In the genomic region with DNA sequence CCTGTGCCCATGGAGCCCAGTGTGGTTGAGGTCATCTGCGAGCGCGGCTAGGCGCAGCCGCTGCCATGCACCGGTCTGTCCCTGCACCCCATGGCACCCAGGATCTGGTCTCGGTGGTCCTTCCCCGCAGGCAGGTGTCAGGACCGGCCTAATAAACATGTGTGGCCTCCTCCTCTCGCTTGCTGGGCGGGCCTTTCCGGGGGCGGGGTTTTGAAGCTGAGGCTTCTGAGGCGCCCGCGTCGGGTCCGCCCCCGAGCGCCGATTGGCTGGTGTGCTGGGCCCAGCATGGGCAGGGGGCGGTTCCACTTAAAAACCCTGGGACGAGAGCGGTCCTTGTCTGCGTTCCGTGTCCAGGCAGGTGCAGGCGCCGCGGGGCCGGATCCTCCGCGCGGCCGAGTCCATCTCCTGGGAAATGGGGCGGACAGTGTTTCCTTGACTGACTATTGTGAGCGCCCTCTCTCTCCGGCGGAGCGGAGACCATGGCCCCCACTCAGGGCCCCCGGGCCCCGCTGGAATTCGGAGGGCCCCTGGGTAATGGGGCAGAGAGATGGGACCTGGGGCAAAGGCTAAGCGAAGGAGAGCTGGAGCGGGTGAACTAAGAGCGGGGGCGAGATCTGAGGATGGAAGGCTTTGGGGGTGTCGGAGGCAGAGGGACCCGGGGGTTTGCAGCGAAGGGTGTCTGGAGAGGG, we compare ENCODE assay signal across 1 cellular context.
TF ChIP-seq lines count a peak whose summit lies in the region.

A gene (plus strand): TSS at position 336 of the 689 bp plus-strand sequence. CDS start 144 bp downstream, at position 480.

TF ChIP-seq in HepG2, 621 proteins besides CTCF, POLR2A, EP300 and RAD21 (continued from another document and continues in another):
- TF ChIP-seq, protein P1, sequence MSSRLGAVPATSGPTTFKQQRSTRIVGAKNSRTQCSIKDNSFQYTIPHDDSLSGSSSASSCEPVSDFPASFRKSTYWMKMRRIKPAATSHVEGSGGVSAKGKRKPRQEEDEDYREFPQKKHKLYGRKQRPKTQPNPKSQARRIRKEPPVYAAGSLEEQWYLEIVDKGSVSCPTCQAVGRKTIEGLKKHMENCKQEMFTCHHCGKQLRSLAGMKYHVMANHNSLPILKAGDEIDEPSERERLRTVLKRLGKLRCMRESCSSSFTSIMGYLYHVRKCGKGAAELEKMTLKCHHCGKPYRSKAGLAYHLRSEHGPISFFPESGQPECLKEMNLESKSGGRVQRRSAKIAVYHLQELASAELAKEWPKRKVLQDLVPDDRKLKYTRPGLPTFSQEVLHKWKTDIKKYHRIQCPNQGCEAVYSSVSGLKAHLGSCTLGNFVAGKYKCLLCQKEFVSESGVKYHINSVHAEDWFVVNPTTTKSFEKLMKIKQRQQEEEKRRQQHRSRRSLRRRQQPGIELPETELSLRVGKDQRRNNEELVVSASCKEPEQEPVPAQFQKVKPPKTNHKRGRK (CRISPR knock-in tag; IDR thresholded peaks at IDR 0.05): no peak
- TF ChIP-seq ZFP82 (CRISPR knock-in tag; IDR thresholded peaks at IDR 0.05; ENCODE audit: borderline replicate concordance): 0 out of 2 replicates have a peak, but pooled peaks have one; percentile 79
- TF ChIP-seq, protein P2, sequence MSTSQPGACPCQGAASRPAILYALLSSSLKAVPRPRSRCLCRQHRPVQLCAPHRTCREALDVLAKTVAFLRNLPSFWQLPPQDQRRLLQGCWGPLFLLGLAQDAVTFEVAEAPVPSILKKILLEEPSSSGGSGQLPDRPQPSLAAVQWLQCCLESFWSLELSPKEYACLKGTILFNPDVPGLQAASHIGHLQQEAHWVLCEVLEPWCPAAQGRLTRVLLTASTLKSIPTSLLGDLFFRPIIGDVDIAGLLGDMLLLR (CRISPR knock-in tag; IDR thresholded peaks at IDR 0.05): no peak
- TF ChIP-seq, protein P3, sequence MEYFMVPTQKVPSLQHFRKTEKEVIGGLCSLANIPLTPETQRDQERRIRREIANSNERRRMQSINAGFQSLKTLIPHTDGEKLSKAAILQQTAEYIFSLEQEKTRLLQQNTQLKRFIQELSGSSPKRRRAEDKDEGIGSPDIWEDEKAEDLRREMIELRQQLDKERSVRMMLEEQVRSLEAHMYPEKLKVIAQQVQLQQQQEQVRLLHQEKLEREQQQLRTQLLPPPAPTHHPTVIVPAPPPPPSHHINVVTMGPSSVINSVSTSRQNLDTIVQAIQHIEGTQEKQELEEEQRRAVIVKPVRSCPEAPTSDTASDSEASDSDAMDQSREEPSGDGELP (IDR thresholded peaks at IDR 0.05; ENCODE audit: borderline replicate concordance, low read depth): peak; percentile 24; the same call in 1 of the 2 replicates
- TF ChIP-seq SIX4 (CRISPR knock-in tag; IDR thresholded peaks at IDR 0.05): no peak
- TF ChIP-seq GFI1 (CRISPR knock-in tag; IDR thresholded peaks at IDR 0.05; ENCODE audit: borderline replicate concordance): no peak
- no peak for TF ChIP-seq AGO1 (IDR thresholded peaks at IDR 0.05; ENCODE audit: low read depth, low read length, poor library complexity, severe bottlenecking)
- TF ChIP-seq, protein P4, sequence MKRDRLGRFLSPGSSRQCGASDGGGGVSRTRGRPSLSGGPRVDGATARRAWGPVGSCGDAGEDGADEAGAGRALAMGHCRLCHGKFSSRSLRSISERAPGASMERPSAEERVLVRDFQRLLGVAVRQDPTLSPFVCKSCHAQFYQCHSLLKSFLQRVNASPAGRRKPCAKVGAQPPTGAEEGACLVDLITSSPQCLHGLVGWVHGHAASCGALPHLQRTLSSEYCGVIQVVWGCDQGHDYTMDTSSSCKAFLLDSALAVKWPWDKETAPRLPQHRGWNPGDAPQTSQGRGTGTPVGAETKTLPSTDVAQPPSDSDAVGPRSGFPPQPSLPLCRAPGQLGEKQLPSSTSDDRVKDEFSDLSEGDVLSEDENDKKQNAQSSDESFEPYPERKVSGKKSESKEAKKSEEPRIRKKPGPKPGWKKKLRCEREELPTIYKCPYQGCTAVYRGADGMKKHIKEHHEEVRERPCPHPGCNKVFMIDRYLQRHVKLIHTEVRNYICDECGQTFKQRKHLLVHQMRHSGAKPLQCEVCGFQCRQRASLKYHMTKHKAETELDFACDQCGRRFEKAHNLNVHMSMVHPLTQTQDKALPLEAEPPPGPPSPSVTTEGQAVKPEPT (CRISPR knock-in tag; IDR thresholded peaks at IDR 0.05; ENCODE audit: low read depth): no peak
- no peak for TF ChIP-seq ZNF33B (CRISPR knock-in tag; IDR thresholded peaks at IDR 0.05)
- 0 out of 2 replicates have a peak, but pooled peaks have one; percentile 41 for TF ChIP-seq KLF6 (CRISPR knock-in tag; IDR thresholded peaks at IDR 0.05)
- peak; percentile 77; the same call in 1 of the 2 replicates for TF ChIP-seq ZNF766 (CRISPR knock-in tag; IDR thresholded peaks at IDR 0.05; ENCODE audit: borderline replicate concordance)
- TF ChIP-seq DNMT3B (CRISPR knock-in tag; conservative IDR thresholded peaks at IDR 0.05): peak; percentile 61; the same call in 1 of the 2 replicates
- TF ChIP-seq ZMYM2 (CRISPR knock-in tag; IDR thresholded peaks at IDR 0.05): 0 out of 2 replicates have a peak, but pooled peaks have one; percentile 7
- TF ChIP-seq NCOR1 (IDR thresholded peaks at IDR 0.05; ENCODE audit: borderline replicate concordance, low read length): no peak
- TF ChIP-seq, protein P5, sequence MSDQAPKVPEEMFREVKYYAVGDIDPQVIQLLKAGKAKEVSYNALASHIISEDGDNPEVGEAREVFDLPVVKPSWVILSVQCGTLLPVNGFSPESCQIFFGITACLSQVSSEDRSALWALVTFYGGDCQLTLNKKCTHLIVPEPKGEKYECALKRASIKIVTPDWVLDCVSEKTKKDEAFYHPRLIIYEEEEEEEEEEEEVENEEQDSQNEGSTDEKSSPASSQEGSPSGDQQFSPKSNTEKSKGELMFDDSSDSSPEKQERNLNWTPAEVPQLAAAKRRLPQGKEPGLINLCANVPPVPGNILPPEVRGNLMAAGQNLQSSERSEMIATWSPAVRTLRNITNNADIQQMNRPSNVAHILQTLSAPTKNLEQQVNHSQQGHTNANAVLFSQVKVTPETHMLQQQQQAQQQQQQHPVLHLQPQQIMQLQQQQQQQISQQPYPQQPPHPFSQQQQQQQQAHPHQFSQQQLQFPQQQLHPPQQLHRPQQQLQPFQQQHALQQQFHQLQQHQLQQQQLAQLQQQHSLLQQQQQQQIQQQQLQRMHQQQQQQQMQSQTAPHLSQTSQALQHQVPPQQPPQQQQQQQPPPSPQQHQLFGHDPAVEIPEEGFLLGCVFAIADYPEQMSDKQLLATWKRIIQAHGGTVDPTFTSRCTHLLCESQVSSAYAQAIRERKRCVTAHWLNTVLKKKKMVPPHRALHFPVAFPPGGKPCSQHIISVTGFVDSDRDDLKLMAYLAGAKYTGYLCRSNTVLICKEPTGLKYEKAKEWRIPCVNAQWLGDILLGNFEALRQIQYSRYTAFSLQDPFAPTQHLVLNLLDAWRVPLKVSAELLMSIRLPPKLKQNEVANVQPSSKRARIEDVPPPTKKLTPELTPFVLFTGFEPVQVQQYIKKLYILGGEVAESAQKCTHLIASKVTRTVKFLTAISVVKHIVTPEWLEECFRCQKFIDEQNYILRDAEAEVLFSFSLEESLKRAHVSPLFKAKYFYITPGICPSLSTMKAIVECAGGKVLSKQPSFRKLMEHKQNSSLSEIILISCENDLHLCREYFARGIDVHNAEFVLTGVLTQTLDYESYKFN (CRISPR knock-in tag; conservative IDR thresholded peaks at IDR 0.05): 0 out of 2 replicates have a peak, but pooled peaks have one; percentile 35
- TF ChIP-seq, protein P6, sequence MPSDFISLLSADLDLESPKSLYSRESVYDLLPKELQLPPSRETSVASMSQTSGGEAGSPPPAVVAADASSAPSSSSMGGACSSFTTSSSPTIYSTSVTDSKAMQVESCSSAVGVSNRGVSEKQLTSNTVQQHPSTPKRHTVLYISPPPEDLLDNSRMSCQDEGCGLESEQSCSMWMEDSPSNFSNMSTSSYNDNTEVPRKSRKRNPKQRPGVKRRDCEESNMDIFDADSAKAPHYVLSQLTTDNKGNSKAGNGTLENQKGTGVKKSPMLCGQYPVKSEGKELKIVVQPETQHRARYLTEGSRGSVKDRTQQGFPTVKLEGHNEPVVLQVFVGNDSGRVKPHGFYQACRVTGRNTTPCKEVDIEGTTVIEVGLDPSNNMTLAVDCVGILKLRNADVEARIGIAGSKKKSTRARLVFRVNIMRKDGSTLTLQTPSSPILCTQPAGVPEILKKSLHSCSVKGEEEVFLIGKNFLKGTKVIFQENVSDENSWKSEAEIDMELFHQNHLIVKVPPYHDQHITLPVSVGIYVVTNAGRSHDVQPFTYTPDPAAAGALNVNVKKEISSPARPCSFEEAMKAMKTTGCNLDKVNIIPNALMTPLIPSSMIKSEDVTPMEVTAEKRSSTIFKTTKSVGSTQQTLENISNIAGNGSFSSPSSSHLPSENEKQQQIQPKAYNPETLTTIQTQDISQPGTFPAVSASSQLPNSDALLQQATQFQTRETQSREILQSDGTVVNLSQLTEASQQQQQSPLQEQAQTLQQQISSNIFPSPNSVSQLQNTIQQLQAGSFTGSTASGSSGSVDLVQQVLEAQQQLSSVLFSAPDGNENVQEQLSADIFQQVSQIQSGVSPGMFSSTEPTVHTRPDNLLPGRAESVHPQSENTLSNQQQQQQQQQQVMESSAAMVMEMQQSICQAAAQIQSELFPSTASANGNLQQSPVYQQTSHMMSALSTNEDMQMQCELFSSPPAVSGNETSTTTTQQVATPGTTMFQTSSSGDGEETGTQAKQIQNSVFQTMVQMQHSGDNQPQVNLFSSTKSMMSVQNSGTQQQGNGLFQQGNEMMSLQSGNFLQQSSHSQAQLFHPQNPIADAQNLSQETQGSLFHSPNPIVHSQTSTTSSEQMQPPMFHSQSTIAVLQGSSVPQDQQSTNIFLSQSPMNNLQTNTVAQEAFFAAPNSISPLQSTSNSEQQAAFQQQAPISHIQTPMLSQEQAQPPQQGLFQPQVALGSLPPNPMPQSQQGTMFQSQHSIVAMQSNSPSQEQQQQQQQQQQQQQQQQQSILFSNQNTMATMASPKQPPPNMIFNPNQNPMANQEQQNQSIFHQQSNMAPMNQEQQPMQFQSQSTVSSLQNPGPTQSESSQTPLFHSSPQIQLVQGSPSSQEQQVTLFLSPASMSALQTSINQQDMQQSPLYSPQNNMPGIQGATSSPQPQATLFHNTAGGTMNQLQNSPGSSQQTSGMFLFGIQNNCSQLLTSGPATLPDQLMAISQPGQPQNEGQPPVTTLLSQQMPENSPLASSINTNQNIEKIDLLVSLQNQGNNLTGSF (CRISPR knock-in tag; IDR thresholded peaks at IDR 0.05): peak; percentile 64; the same call in 1 of the 2 replicates
- no peak for TF ChIP-seq KLF9 (CRISPR knock-in tag; IDR thresholded peaks at IDR 0.05; ENCODE audit: low read depth)
- 0 out of 2 replicates have a peak, but pooled peaks have one; percentile 5 for TF ChIP-seq ZNF7 (CRISPR knock-in tag; IDR thresholded peaks at IDR 0.05)
- no peak; the same call in 1 of the 2 replicates for TF ChIP-seq ZNF3 (CRISPR knock-in tag; IDR thresholded peaks at IDR 0.05)
- peak; percentile 76 for TF ChIP-seq REPIN1 (CRISPR knock-in tag; IDR thresholded peaks at IDR 0.05; ENCODE audit: borderline replicate concordance, low read depth)
- TF ChIP-seq, protein P7, sequence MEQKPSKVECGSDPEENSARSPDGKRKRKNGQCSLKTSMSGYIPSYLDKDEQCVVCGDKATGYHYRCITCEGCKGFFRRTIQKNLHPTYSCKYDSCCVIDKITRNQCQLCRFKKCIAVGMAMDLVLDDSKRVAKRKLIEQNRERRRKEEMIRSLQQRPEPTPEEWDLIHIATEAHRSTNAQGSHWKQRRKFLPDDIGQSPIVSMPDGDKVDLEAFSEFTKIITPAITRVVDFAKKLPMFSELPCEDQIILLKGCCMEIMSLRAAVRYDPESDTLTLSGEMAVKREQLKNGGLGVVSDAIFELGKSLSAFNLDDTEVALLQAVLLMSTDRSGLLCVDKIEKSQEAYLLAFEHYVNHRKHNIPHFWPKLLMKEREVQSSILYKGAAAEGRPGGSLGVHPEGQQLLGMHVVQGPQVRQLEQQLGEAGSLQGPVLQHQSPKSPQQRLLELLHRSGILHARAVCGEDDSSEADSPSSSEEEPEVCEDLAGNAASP (CRISPR knock-in tag; IDR thresholded peaks at IDR 0.05; ENCODE audit: borderline replicate concordance): no peak
- peak; percentile 46; the same call in 1 of the 2 replicates for TF ChIP-seq HDAC1 (CRISPR knock-in tag; IDR thresholded peaks at IDR 0.05)
- TF ChIP-seq, protein P8, sequence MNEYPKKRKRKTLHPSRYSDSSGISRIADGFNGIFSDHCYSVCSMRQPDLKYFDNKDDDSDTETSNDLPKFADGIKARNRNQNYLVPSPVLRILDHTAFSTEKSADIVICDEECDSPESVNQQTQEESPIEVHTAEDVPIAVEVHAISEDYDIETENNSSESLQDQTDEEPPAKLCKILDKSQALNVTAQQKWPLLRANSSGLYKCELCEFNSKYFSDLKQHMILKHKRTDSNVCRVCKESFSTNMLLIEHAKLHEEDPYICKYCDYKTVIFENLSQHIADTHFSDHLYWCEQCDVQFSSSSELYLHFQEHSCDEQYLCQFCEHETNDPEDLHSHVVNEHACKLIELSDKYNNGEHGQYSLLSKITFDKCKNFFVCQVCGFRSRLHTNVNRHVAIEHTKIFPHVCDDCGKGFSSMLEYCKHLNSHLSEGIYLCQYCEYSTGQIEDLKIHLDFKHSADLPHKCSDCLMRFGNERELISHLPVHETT (CRISPR knock-in tag; conservative IDR thresholded peaks at IDR 0.05): no peak
- no peak for TF ChIP-seq HNRNPUL1 (IDR thresholded peaks at IDR 0.05; ENCODE audit: low read depth, low read length)
- TF ChIP-seq, protein P9, sequence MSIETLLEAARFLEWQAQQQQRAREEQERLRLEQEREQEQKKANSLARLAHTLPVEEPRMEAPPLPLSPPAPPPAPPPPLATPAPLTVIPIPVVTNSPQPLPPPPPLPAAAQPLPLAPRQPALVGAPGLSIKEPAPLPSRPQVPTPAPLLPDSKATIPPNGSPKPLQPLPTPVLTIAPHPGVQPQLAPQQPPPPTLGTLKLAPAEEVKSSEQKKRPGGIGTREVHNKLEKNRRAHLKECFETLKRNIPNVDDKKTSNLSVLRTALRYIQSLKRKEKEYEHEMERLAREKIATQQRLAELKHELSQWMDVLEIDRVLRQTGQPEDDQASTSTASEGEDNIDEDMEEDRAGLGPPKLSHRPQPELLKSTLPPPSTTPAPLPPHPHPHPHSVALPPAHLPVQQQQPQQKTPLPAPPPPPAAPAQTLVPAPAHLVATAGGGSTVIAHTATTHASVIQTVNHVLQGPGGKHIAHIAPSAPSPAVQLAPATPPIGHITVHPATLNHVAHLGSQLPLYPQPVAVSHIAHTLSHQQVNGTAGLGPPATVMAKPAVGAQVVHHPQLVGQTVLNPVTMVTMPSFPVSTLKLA (IDR thresholded peaks at IDR 0.05): 0 out of 2 replicates have a peak, but pooled peaks have one; percentile 13
- TF ChIP-seq ZNF432 (CRISPR knock-in tag; IDR thresholded peaks at IDR 0.05; ENCODE audit: borderline replicate concordance): no peak
- no peak for TF ChIP-seq SNAPC2 (CRISPR knock-in tag; IDR thresholded peaks at IDR 0.05)
- peak; percentile 81 for TF ChIP-seq ZNF749 (CRISPR knock-in tag; IDR thresholded peaks at IDR 0.05; ENCODE audit: borderline replicate concordance)
- TF ChIP-seq SSRP1 (CRISPR knock-in tag; IDR thresholded peaks at IDR 0.05): no peak
- peak; percentile 100 for TF ChIP-seq POLR2G (IDR thresholded peaks at IDR 0.05; ENCODE audit: low read depth, low read length)
- peak; percentile 99 for TF ChIP-seq KDM2A (CRISPR knock-in tag; IDR thresholded peaks at IDR 0.05; ENCODE audit: borderline replicate concordance, low read depth)
- no peak for TF ChIP-seq PAF1 (CRISPR knock-in tag; IDR thresholded peaks at IDR 0.05)
